Comparison of ENCODE assay signal across 9 cellular contexts in the genomic region with DNA sequence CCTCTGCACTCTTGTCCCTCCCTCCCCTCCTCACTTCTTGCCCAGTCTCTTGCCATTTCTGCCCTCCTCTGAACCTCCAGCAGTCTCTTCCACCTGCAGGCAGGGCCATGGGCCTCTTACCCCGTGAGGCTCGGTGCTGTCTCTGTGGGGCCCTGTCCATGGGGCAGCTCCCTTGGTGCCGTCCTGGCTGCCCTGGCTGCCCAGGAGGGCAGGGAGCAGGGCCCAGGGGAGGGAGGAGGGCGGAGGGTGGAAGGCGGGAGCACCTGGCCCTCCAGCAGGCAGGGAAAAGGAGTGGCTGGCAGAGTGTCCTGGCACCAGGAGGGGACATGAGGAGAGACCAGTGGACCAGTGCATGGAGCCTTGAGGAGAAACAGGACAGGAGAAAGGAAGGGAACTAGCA. TPM values are rescaled to one million over a fixed set of nuclear protein-coding genes. Genes with fewer than 3 reads are reported as not detected.
DNase-seq lines count a peak whose midpoint lies in the region; ATAC-seq and TF ChIP-seq lines count a peak whose summit lies in the region.
"Had no signal": no experiment of that assay in that cellular context is flagged by ENCODE, and none has a peak within 500 bp of the region (broad histone marks: within the 10 kb centered on the region; RNA-seq: fewer than 3 reads in every experiment).

A gene (minus strand): TSS at position 198 of the 400 bp plus-strand sequence. CDS start 38 bp downstream, at position 160.

- H3K4ac ChIP-seq in mesendoderm (ENCODE audit: low read depth, low read length) = no peak within 1 kb of the TSS

- ATAC-seq in HG02623 (IDR thresholded peaks at IDR 0.05; ENCODE audit: unreplicated experiment) (no peak), GM21390 (IDR thresholded peaks at IDR 0.05; ENCODE audit: unreplicated experiment) (no peak)

- no CpG with 5 or more reads among the region's 5 CpGs for WGBS in mesendoderm (ENCODE audit: extremely low coverage, insufficient coverage, low lambda C conversion rate)

- H3K4me2 ChIP-seq in BLaER1 (peak within 1 kb of the TSS; percentile 88), mesendoderm (ENCODE audit: low read length) (no peak within 1 kb of the TSS)

- intact Hi-C loops in breast epithelium (cut with DNase I; ENCODE audit: low total_unique reads) = no loop called here

- H3K56ac ChIP-seq in mesendoderm (ENCODE audit: low read length) = peak within 1 kb of the TSS; percentile 45

- in situ Hi-C loops in HAP-1 (cut with MboI; ENCODE audit: low sequenced_read_pairs) = no loop called here

- peaks cover 6% of the 10 kb centered on the region for H3K27me3 ChIP-seq in BLaER1
- H3K27me3 ChIP-seq in breast epithelium = no peaks in the 10 kb centered on the region
- no peaks in the 10 kb centered on the region for H3K27me3 ChIP-seq in mesendoderm (ENCODE audit: insufficient read depth, low read length, poor library complexity)
- no peaks in the 10 kb centered on the region for H3K27me3 ChIP-seq in HAP-1 (ENCODE audit: low read depth)

- peak within 1 kb of the TSS; percentile 48 for H3K23ac ChIP-seq in mesendoderm (ENCODE audit: low read length)

- no peak for TF ChIP-seq CTCF in breast epithelium (IDR thresholded peaks at IDR 0.05)

- no peak within 1 kb of the TSS for H4K5ac ChIP-seq in mesendoderm (ENCODE audit: low read length)

- peak; percentile 45 for TF ChIP-seq POLR2A in breast epithelium (IDR thresholded peaks at IDR 0.05)

- H3K79me2 ChIP-seq in mesendoderm (ENCODE audit: control insufficient read depth, insufficient read depth, low read length) = no peaks in the 10 kb centered on the region

- H3K4me3 ChIP-seq in BLaER1 (no peak within 1 kb of the TSS), breast epithelium (peak within 1 kb of the TSS in 2 of 3 donors; percentile 57 to 64), mesendoderm (ENCODE audit: low read length) (no peak within 1 kb of the TSS), HAP-1 (no peak within 1 kb of the TSS)

- H3K9me3 ChIP-seq in BLaER1 (no peaks in the 10 kb centered on the region), breast epithelium (no peaks in the 10 kb centered on the region), HAP-1 (no peaks in the 10 kb centered on the region)

- peaks cover 98% of the 10 kb centered on the region for H3K4me1 ChIP-seq in BLaER1
- H3K4me1 ChIP-seq in breast epithelium = peaks cover 3 to 21% of the 10 kb centered on the region in 2 donors
- peaks cover 23% of the 10 kb centered on the region for H3K4me1 ChIP-seq in mesendoderm (ENCODE audit: control insufficient read depth, low read depth, low read length)
- H3K4me1 ChIP-seq in HAP-1 = no peaks in the 10 kb centered on the region

- H4K8ac ChIP-seq in mesendoderm (ENCODE audit: low read depth, low read length) = no peak within 1 kb of the TSS

- peak within 1 kb of the TSS; percentile 81 for H2BK5ac ChIP-seq in mesendoderm (ENCODE audit: low read length)

- peak within 1 kb of the TSS; percentile 62 for H2AK5ac ChIP-seq in mesendoderm (ENCODE audit: low read length)

- H3K27ac ChIP-seq in BLaER1 = peak within 1 kb of the TSS; percentile 11; the same call in 1 of the 2 replicates
- H3K27ac ChIP-seq in breast epithelium = peak within 1 kb of the TSS; percentile 91 to 95
- H3K27ac ChIP-seq in mesendoderm (ENCODE audit: low read depth, low read length) = no peak within 1 kb of the TSS

- no peak within 1 kb of the TSS for H2BK15ac ChIP-seq in mesendoderm (replicated peaks; ENCODE audit: low read depth)

- no peak within 1 kb of the TSS for H2BK120ac ChIP-seq in mesendoderm (ENCODE audit: low read depth, low read length)

- peak; percentile 54 for DNase-seq in NCI-H2029 (lab: John Stamatoyannopoulos, UW)
- DNase-seq in breast epithelium (ENCODE audit: low spot score in 2 of 2) = peak; percentile 72 to 82
- no peak for DNase-seq in mesendoderm
- no peak for DNase-seq in NCI-H1930 (lab: John Stamatoyannopoulos, UW)
- no peak for DNase-seq in HAP-1 (ENCODE audit: low spot score in 2 of 2)
- DNase-seq: activated CD8-positive, alpha-beta memory T cell treated with anti-CD3 and anti-CD28 coated beads for 24 hours had no signal

- H3K9ac ChIP-seq in BLaER1 (no peak within 1 kb of the TSS; the same call in 1 of the 2 replicates), mesendoderm (ENCODE audit: low read length) (peak within 1 kb of the TSS; percentile 51)

- no peaks in the 10 kb centered on the region for H4K20me1 ChIP-seq in BLaER1

- H3K18ac ChIP-seq in mesendoderm (ENCODE audit: low read length) = no peak within 1 kb of the TSS

- no peaks in the 10 kb centered on the region for H3K79me1 ChIP-seq in mesendoderm (ENCODE audit: low read length)

- H3K36me3 ChIP-seq in BLaER1 = no peaks in the 10 kb centered on the region
- no peaks in the 10 kb centered on the region for H3K36me3 ChIP-seq in breast epithelium
- H3K36me3 ChIP-seq in mesendoderm (ENCODE audit: control insufficient read depth, insufficient read depth, low read length) = no peaks in the 10 kb centered on the region
- no peaks in the 10 kb centered on the region for H3K36me3 ChIP-seq in HAP-1 (replicated peaks)

RNA-seq across cellular contexts. Expression of the gene that starts here (rescaled TPM):
- total RNA-seq in breast epithelium = 10 to 100 TPM in 2 of 3 donors, 1 to 10 TPM in 1; 7.8 to 48.6 (median 24.9) TPM
- polyA plus RNA-seq in mesendoderm (2013, experiment 1 of 2) = 0.25 TPM
- polyA plus RNA-seq in mesendoderm (2013, experiment 2 of 2) = 0.25 TPM

Comparison
In these comparisons a context has a peak if more than half of its experiments do, and no peak if none do; other contexts are left out.
1. H3K4me3 ChIP-seq: peak in breast epithelium (2 of 3); none in BLaER1 (single experiment), mesendoderm (single experiment) and HAP-1 (single experiment).
2. DNase-seq: peak in NCI-H2029 (single experiment) and breast epithelium (2 of 2); none in mesendoderm (single experiment), NCI-H1930 (0 of 2) and HAP-1 (0 of 2).